Comparison of ENCODE assay signal across 13 cellular contexts in the genomic region with DNA sequence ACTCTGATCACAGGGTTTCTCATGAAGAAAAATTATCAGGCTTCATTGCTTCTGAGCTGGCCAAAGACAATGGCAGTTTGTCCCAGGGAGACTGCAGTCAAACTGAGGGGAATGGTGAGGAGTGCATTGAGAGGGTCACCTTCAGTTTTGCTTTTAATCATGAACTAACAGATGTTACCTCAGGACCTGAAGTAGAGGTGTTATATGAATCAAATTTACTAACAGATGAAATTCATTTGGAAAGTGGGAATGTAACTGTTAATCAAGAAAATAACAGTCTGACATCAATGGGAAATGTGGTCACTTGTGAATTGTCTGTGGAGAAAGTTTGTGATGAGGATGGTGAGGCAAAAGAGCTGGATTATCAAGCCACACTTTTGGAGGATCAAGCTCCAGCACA.
DNase-seq lines count a peak whose midpoint lies in the region; ATAC-seq and TF ChIP-seq lines count a peak whose summit lies in the region.
"Had no signal": no experiment of that assay in that cellular context is flagged by ENCODE, and none has a peak within 500 bp of the region (broad histone marks: within the 10 kb centered on the region; RNA-seq: fewer than 3 reads in every experiment).

No MANE protein-coding gene starts in this region.

- no peaks in the 10 kb centered on the region for H3K9me3 Mint-ChIP-seq in HFFc6
- H3K9me3 Mint-ChIP-seq in neural progenitor cell, result peaks cover 2% of the 10 kb centered on the region

- H3K79me2 ChIP-seq in neural progenitor cell (ENCODE audit: low read depth), result peaks cover 74% of the 10 kb centered on the region

- no peaks in the 10 kb centered on the region for H3K27me3 ChIP-seq in neural progenitor cell

- no peak for DNase-seq in AG09309 (ENCODE audit: low read depth)
- no peak for DNase-seq in HFFc6
- no peak for DNase-seq in epithelial cell of proximal tubule (ENCODE audit: low read depth)
- no peak for DNase-seq in neural progenitor cell (ENCODE audit: low spot score)
- no peak for DNase-seq in SIG-M5 treated with dmso at 0.1 percent for 504 hours (lab: John Stamatoyannopoulos, UW; ENCODE audit: unreplicated experiment)
- no peak for DNase-seq in SW 1271 (lab: John Stamatoyannopoulos, UW)
- DNase-seq: activated CD8-positive, alpha-beta T cell treated with anti-CD3 and anti-CD28 coated beads, Interleukin-2, amount 10 ng/mL, durations not matched to agents 7 days and 5 days; Caco-2; left colon; NCI-H1048 had no signal

- H3K4me3 ChIP-seq in AG09309 (ENCODE audit: control insufficient read depth, low read depth, low read length) (peak overlapping the region; percentile 76), epithelial cell of proximal tubule (ENCODE audit: low read depth, low read length) (peak overlapping the region; percentile 77), neural progenitor cell (peak overlapping the region; percentile 90)

- H3K27me3 Mint-ChIP-seq in HFFc6 (ENCODE audit: insufficient read depth) (peaks cover 2% of the 10 kb centered on the region), neural progenitor cell (ENCODE audit: insufficient read depth, low read depth) (peaks cover 2% of the 10 kb centered on the region)

- TF ChIP-seq CTCF in AG09309 (IDR thresholded peaks at IDR 0.05; ENCODE audit: control insufficient read depth, insufficient read depth, low read depth, low read length, missing control alignments), result no peak
- no peak for TF ChIP-seq CTCF in HFFc6 (IDR thresholded peaks at IDR 0.05)
- TF ChIP-seq CTCF in epithelial cell of proximal tubule (conservative IDR thresholded peaks at IDR 0.05; ENCODE audit: low read depth, low read length), result no peak
- no peak for TF ChIP-seq CTCF in neural progenitor cell (IDR thresholded peaks at IDR 0.05)

- H3K4me3 Mint-ChIP-seq in HFFc6, result peak overlapping the region; percentile 87
- peak overlapping the region; percentile 71 for H3K4me3 Mint-ChIP-seq in neural progenitor cell
- H3K4me3 Mint-ChIP-seq: activated CD8-positive, alpha-beta T cell treated with anti-CD3 and anti-CD28 coated beads, Interleukin-2, amount 10 ng/mL, durations not matched to agents 7 days and 5 days had no signal

- peak overlapping the region; percentile 94 for H3K4me2 ChIP-seq in neural progenitor cell

- H3K27ac Mint-ChIP-seq in HFFc6 (peak overlapping the region; percentile 57), neural progenitor cell (no peak overlapping the region)
- H3K27ac Mint-ChIP-seq: activated CD8-positive, alpha-beta T cell treated with anti-CD3 and anti-CD28 coated beads, Interleukin-2, amount 10 ng/mL, durations not matched to agents 7 days and 5 days had no signal

- peaks cover 6% of the 10 kb centered on the region for H3K36me3 ChIP-seq in neural progenitor cell

- H3K4me1 Mint-ChIP-seq in HFFc6 (ENCODE audit: low read depth) (peaks cover 79% of the 10 kb centered on the region), neural progenitor cell (peaks cover 71% of the 10 kb centered on the region)

- no peak overlapping the region for H3K27ac ChIP-seq in neural progenitor cell
- H3K27ac ChIP-seq: HL-60 had no signal

- no peak overlapping the region for H2AFZ ChIP-seq in neural progenitor cell (replicated peaks)

- ATAC-seq in HG03280 (IDR thresholded peaks at IDR 0.05; ENCODE audit: unreplicated experiment) (no peak), GM18505 (IDR thresholded peaks at IDR 0.05; ENCODE audit: unreplicated experiment) (no peak)
- ATAC-seq: activated CD8-positive, alpha-beta T cell treated with anti-CD3 and anti-CD28 coated beads, Interleukin-2, amount 10 ng/mL, durations not matched to agents 7 days and 5 days; left colon had no signal

- no peak overlapping the region for H3K9ac ChIP-seq in neural progenitor cell

- no peaks in the 10 kb centered on the region for H3K9me3 ChIP-seq in neural progenitor cell (ENCODE audit: low read depth)
- H3K9me3 ChIP-seq: Caco-2 had no signal

- H3K36me3 Mint-ChIP-seq in HFFc6 (ENCODE audit: low read depth), result peaks cover 47% of the 10 kb centered on the region
- peaks cover 16% of the 10 kb centered on the region for H3K36me3 Mint-ChIP-seq in neural progenitor cell

- no peak for TF ChIP-seq POLR2A in GM18505 (IDR thresholded peaks at IDR 0.05; ENCODE audit: borderline replicate concordance, extremely low read depth, insufficient read depth, insufficient read length)

- H4K20me1 ChIP-seq in neural progenitor cell (ENCODE audit: low read depth), result peaks cover 82% of the 10 kb centered on the region

- peaks cover 52% of the 10 kb centered on the region for H3K4me1 ChIP-seq in neural progenitor cell

- peaks cover 35% of the 10 kb centered on the region for H3F3A ChIP-seq in neural progenitor cell (ENCODE audit: low read depth)
